ENCODE assay signal across 8 cellular contexts in genomic region chr12:50112456-50113218, GRCh38. TPM values are rescaled to one million over a fixed set of nuclear protein-coding genes. Genes with fewer than 3 reads are reported as not detected.
A peak's percentile ranks its signal among the peaks of the same experiment; 100 is the strongest.
DNase-seq lines count a peak whose midpoint lies in the region; ATAC-seq and TF ChIP-seq lines count a peak whose summit lies in the region.

No MANE protein-coding gene starts in this region.

- H3K27me3 ChIP-seq in CD4-positive, alpha-beta memory T cell (ENCODE audit: insufficient read depth, low read length) = no peaks in the 10 kb centered on the region

- peak overlapping the region; percentile 93 to 100 (median 98) for H3K27ac Mint-ChIP-seq in CD4-positive, alpha-beta memory T cell
- peak overlapping the region; percentile 96 to 98 for H3K27ac Mint-ChIP-seq in effector memory CD8-positive, alpha-beta T cell

- CTCF ChIA-PET in CD4-positive, alpha-beta memory T cell (lab: Charles Lee; ENCODE audit: partially characterized antibody) = interaction anchor here (0.7 to 16.0 kb wide), 23 partner anchors 9 to 935 kb away, joined by 3 to 316 read pairs (median 12); partner anchors contain the start of genes CERS5, GPD1, LETMD1 and RACGAP1
- CTCF ChIA-PET in HEK293 (lab: Yijun Ruan, JAX) = interaction anchor here (0.6 to 5.1 kb wide), 25 partner anchors 9 to 631 kb away, joined by 3 to 53 read pairs (median 5); partner anchors contain the start of genes CERS5, DIP2B, GPD1 and SMARCD1

- peak overlapping the region; percentile 98 to 99 for H3K4me3 ChIP-seq in CD4-positive, alpha-beta memory T cell (ENCODE audit: low read length in 2 of 2)
- H3K4me3 ChIP-seq in HEK293 (ENCODE audit: low read depth, low read length) (peak overlapping the region; percentile 75), mucosa of descending colon (peak overlapping the region; percentile 80)

- H3K9me3 Mint-ChIP-seq in CD4-positive, alpha-beta memory T cell = no peaks in the 10 kb centered on the region
- H3K9me3 Mint-ChIP-seq in effector memory CD8-positive, alpha-beta T cell = no peaks in the 10 kb centered on the region

- no peaks in the 10 kb centered on the region for H3K27me3 Mint-ChIP-seq in CD4-positive, alpha-beta memory T cell
- H3K27me3 Mint-ChIP-seq in effector memory CD8-positive, alpha-beta T cell = no peaks in the 10 kb centered on the region

- intact Hi-C loops in CD4-positive, alpha-beta memory T cell (cut with micrococcal nuclease) = loop anchor here (2.0 to 10.0 kb wide), 3 partner anchors 20 to 1122 kb away; partner anchors contain the start of gene DAZAP2
- intact Hi-C loops in mucosa of descending colon (cut with DNase I, micrococcal nuclease) = no loop called here

- ATAC-seq in effector memory CD8-positive, alpha-beta T cell (replicated peaks) = no peak
- ATAC-seq in mucosa of descending colon (peak; percentile 25), HG03565 (IDR thresholded peaks at IDR 0.05; ENCODE audit: unreplicated experiment) (no peak)

- DNase-seq in CD4-positive, alpha-beta memory T cell = peak in 1 of 5 donors; percentile 47
- DNase-seq in RPMI7951 (ENCODE audit: low read depth) = peak; percentile 55
- no peak for DNase-seq in effector memory CD8-positive, alpha-beta T cell
- DNase-seq in mucosa of descending colon = peak in 1 of 3 donors; percentile 62
- no peak for DNase-seq in stimulated activated CD4-positive, alpha-beta T cell treated with anti-CD3 and anti-CD28 coated beads, Interleukin-4, amount 100 ng/mL, for 4 hours
- no peak for DNase-seq in activated CD8-positive, alpha-beta memory T cell treated with anti-CD3 and anti-CD28 coated beads, Interleukin-2, amount 50 U/mL, for 48 hours

- H3K36me3 Mint-ChIP-seq in CD4-positive, alpha-beta memory T cell = peaks cover 15 to 34% of the 10 kb centered on the region in 2 donors
- H3K36me3 Mint-ChIP-seq in effector memory CD8-positive, alpha-beta T cell (ENCODE audit: insufficient read depth) = peaks cover 46% of the 10 kb centered on the region

- H3K4me1 Mint-ChIP-seq in CD4-positive, alpha-beta memory T cell = peaks cover 19 to 56% (median 39%) of the 10 kb centered on the region in 4 donors
- peaks cover 32 to 40% of the 10 kb centered on the region in 2 donors for H3K4me1 Mint-ChIP-seq in effector memory CD8-positive, alpha-beta T cell (ENCODE audit: low read depth in 2 of 2)

- POLR2A ChIA-PET in CD4-positive, alpha-beta memory T cell (lab: Charles Lee; ENCODE audit: partially characterized antibody) = interaction anchor here (0.6 to 6.2 kb wide), 30 partner anchors 9 to 1106 kb away, joined by 3 to 112 read pairs (median 6); partner anchors contain the start of genes ATF1, CERS5, GPD1 and LIMA1
- POLR2A ChIA-PET in HEK293 (lab: Yijun Ruan, JAX) = interaction anchor here (0.6 to 5.0 kb wide), 32 partner anchors 8 to 425 kb away, joined by 3 to 68 read pairs (median 4); partner anchors contain the start of genes CERS5, GPD1, LIMA1 and RACGAP1

- TF ChIP-seq CTCF in HEK293 (tag by site-specific recombination; IDR thresholded peaks at IDR 0.05) (0 out of 2 replicates have a peak, but pooled peaks have one; percentile 43), mucosa of descending colon (IDR thresholded peaks at IDR 0.05) (no peak)

- H3K4me1 ChIP-seq in CD4-positive, alpha-beta memory T cell (ENCODE audit: insufficient read depth, low read length) = peaks cover 49% of the 10 kb centered on the region
- H3K4me1 ChIP-seq in HEK293 (ENCODE audit: control insufficient read depth, insufficient read depth, low read length) (peaks cover 6% of the 10 kb centered on the region; the same call in 1 of the 2 replicates), mucosa of descending colon (ENCODE audit: low read depth) (peaks cover 56% of the 10 kb centered on the region)

- H3K4me3 Mint-ChIP-seq in CD4-positive, alpha-beta memory T cell = peak overlapping the region; percentile 93 to 100 (median 96)
- peak overlapping the region; percentile 94 to 99 for H3K4me3 Mint-ChIP-seq in effector memory CD8-positive, alpha-beta T cell

- H3K36me3 ChIP-seq in CD4-positive, alpha-beta memory T cell (ENCODE audit: insufficient read depth, low read length) = peaks cover 15% of the 10 kb centered on the region
- peaks cover 0 to 10% of the 10 kb centered on the region in 2 experiments; a peak in 2 of 3 replicates for H3K36me3 ChIP-seq in HEK293 (ENCODE audit: control insufficient read depth in 2 of 2, insufficient read depth in 1 of 2, low read length in 2 of 2)
- H3K36me3 ChIP-seq in mucosa of descending colon (ENCODE audit: low read depth) = peaks cover 4% of the 10 kb centered on the region

- H3K27ac ChIP-seq in CD4-positive, alpha-beta memory T cell (ENCODE audit: low read depth, low read length) = peak overlapping the region; percentile 93
- peak overlapping the region; percentile 65 for H3K27ac ChIP-seq in HEK293 (ENCODE audit: extremely low read depth, low read depth, low read length)

- no peaks in the 10 kb centered on the region for H3K9me3 ChIP-seq in CD4-positive, alpha-beta memory T cell (ENCODE audit: control insufficient read depth in 1 of 2, low read length in 2 of 2)
- H3K9me3 ChIP-seq in HEK293 (ENCODE audit: control insufficient read depth, insufficient read depth, low read depth, low read length) (no peaks in the 10 kb centered on the region), mucosa of descending colon (no peaks in the 10 kb centered on the region)

TF ChIP-seq in HEK293, 187 proteins besides CTCF, POLR2A, EP300 and RAD21 (continues in another document):
- TF ChIP-seq ZNF701 (tag by site-specific recombination; IDR thresholded peaks at IDR 0.05) (no peak), ZNF521 (tag by site-specific recombination; IDR thresholded peaks at IDR 0.05) (no peak), ZFHX2 (tag by site-specific recombination; conservative IDR thresholded peaks at IDR 0.05) (no peak), PRDM1 (tag by site-specific recombination; IDR thresholded peaks at IDR 0.05) (peak; percentile 66), SP2 (tag by site-specific recombination; IDR thresholded peaks at IDR 0.05) (no peak), ZSCAN18 (tag by site-specific recombination; IDR thresholded peaks at IDR 0.05) (no peak), ZBTB17 (tag by site-specific recombination; IDR thresholded peaks at IDR 0.05) (peak; percentile 99), ZNF391 (tag by site-specific recombination; IDR thresholded peaks at IDR 0.05; ENCODE audit: borderline replicate concordance, low read depth) (0 out of 2 replicates have a peak, but pooled peaks have one; percentile 6), ZNF580 (tag by site-specific recombination; IDR thresholded peaks at IDR 0.05) (no peak), ZNF664 (tag by site-specific recombination; IDR thresholded peaks at IDR 0.05) (0 out of 2 replicates have a peak, but pooled peaks have one; percentile 13), GLI4 (tag by site-specific recombination; IDR thresholded peaks at IDR 0.05) (no peak; the same call in 1 of the 2 replicates), SCRT2 (tag by site-specific recombination; IDR thresholded peaks at IDR 0.05) (0 out of 2 replicates have a peak, but pooled peaks have one; percentile 3), ZBTB48 (tag by site-specific recombination; IDR thresholded peaks at IDR 0.05) (no peak; the same call in 1 of the 2 replicates), ZNF335 (tag by site-specific recombination; conservative IDR thresholded peaks at IDR 0.05) (peak; percentile 90)

RNA-seq across cellular contexts. Expression of gene COX14, which starts 0.6 kb away (rescaled TPM):
- total RNA-seq in CD4-positive, alpha-beta memory T cell = 10 to 100 TPM; 53.3 to 61.6 TPM
- 100 to 1,000 TPM; 253 to 354 TPM for polyA plus RNA-seq in CD4-positive, alpha-beta memory T cell
- total RNA-seq in RPMI7951 (2014; rRNA removed; shearing (Covaris generic)) = 87.1 and 93.9 TPM in 2 replicates
- total RNA-seq in mucosa of descending colon = 10 to 100 TPM; 72.2 to 89.8 (median 74.9) TPM

RNA-seq across cellular contexts. Expression of gene GPD1, which starts 8.8 kb away (rescaled TPM):
- 1 to 10 TPM; 1.1 to 2.0 TPM for total RNA-seq in CD4-positive, alpha-beta memory T cell
- polyA plus RNA-seq in CD4-positive, alpha-beta memory T cell = not detected
- total RNA-seq in RPMI7951 (2014; rRNA removed; shearing (Covaris generic)) = 0.39 TPM in 1 of 2 replicates, not detected in the other
- total RNA-seq in mucosa of descending colon = 1 to 10 TPM; 1.7 to 4.1 (median 1.9) TPM

RNA-seq across cellular contexts. Expression of gene SMARCD1, which starts 27.5 kb away (rescaled TPM):
- total RNA-seq in CD4-positive, alpha-beta memory T cell = 10 to 100 TPM; 56.9 to 64.5 TPM
- polyA plus RNA-seq in CD4-positive, alpha-beta memory T cell = 10 to 100 TPM; 13.0 to 17.1 TPM
- total RNA-seq in RPMI7951 (2014; rRNA removed; shearing (Covaris generic)) = 35.9 and 41.8 TPM in 2 replicates
- 10 to 100 TPM; 34.2 to 44.9 (median 38.9) TPM for total RNA-seq in mucosa of descending colon

RNA-seq across cellular contexts. Expression of gene CERS5, which starts 54.5 kb away (rescaled TPM):
- 10 to 100 TPM; 42.1 to 48.2 TPM for total RNA-seq in CD4-positive, alpha-beta memory T cell
- 10 to 100 TPM; 45.1 to 62.7 TPM for polyA plus RNA-seq in CD4-positive, alpha-beta memory T cell
- total RNA-seq in RPMI7951 (2014; rRNA removed; shearing (Covaris generic)) = 10.2 and 10.9 TPM in 2 replicates
- total RNA-seq in mucosa of descending colon = 10 to 100 TPM; 21.0 to 26.2 (median 23.0) TPM

RNA-seq across cellular contexts. Expression of gene ASIC1, which starts 55.2 kb away (rescaled TPM):
- total RNA-seq in CD4-positive, alpha-beta memory T cell = under 1 TPM; 0.08 to 0.26 TPM
- polyA plus RNA-seq in CD4-positive, alpha-beta memory T cell = not detected
- total RNA-seq in RPMI7951 (2014; rRNA removed; shearing (Covaris generic)) = 0.24 and 0.39 TPM in 2 replicates
- total RNA-seq in mucosa of descending colon = 1 to 10 TPM in 2 of 3 donors, under 1 TPM in 1; 0.35 to 9.9 (median 1.7) TPM
